9 cellular contexts compared by ENCODE assay signal in genomic region chr2:168210216-168210897, GRCh38. TPM values are rescaled to one million over a fixed set of nuclear protein-coding genes. Genes with fewer than 3 reads are reported as not detected.
DNase-seq lines count a peak whose midpoint lies in the region; ATAC-seq, FAIRE-seq and TF ChIP-seq lines count a peak whose summit lies in the region.
"Had no signal": no experiment of that assay in that cellular context is flagged by ENCODE, and none has a peak within 500 bp of the region (broad histone marks: within the 10 kb centered on the region; RNA-seq: fewer than 3 reads in every experiment).

No MANE protein-coding gene starts in this region.

- FAIRE-seq in endothelial cell of umbilical vein (lab: Jason Lieb, UNC) = peak; percentile 35

- H3K4me1 ChIP-seq in SJSA1 (replicated peaks) = peaks cover 20% of the 10 kb centered on the region
- peaks cover 17% of the 10 kb centered on the region for H3K4me1 ChIP-seq in endothelial cell of umbilical vein (ENCODE audit: control insufficient read depth, extremely low read depth, insufficient read depth, low read length)

- TF ChIP-seq POLR2A in endothelial cell of umbilical vein (IDR thresholded peaks at IDR 0.05; ENCODE audit: low read depth, low read length) = no peak

- H3K9ac ChIP-seq in endothelial cell of umbilical vein (replicated peaks; ENCODE audit: extremely low read depth, insufficient read depth, low read length) = peak overlapping the region; percentile 49

- H3K9me3 ChIP-seq in SJSA1 (replicated peaks) (no peaks in the 10 kb centered on the region), endothelial cell of umbilical vein (replicated peaks; ENCODE audit: control insufficient read depth, insufficient read depth, low read length) (no peaks in the 10 kb centered on the region)

- no peaks in the 10 kb centered on the region for H3K9me1 ChIP-seq in endothelial cell of umbilical vein (replicated peaks; ENCODE audit: control insufficient read depth, extremely low read depth, insufficient read depth, low read length)

- peaks cover 3% of the 10 kb centered on the region for H3K79me2 ChIP-seq in endothelial cell of umbilical vein (ENCODE audit: control insufficient read depth, insufficient read depth, low read length)

- H3K36me3 Mint-ChIP-seq in activated CD4-positive, alpha-beta T cell treated with anti-CD3 and anti-CD28 coated beads, Interleukin-2, amount 10 ng/mL, durations not matched to agents 24 days and 14 days (ENCODE audit: low read depth) = peaks cover 19% of the 10 kb centered on the region
- H3K36me3 Mint-ChIP-seq in stimulated activated memory B cell treated with anti-CD40 and anti-IgM and Interleukin-4, amounts not matched to agents 10 μg/mL and 1 μg/mL and 100 μg/mL, for 72 hours = peaks cover 13% of the 10 kb centered on the region

- no peak for TF ChIP-seq CTCF in endothelial cell of umbilical vein (IDR thresholded peaks at IDR 0.05; ENCODE audit: extremely low read depth in 1 of 2, insufficient read depth in 1 of 2, low read depth in 1 of 2, low read length in 2 of 2)

- peaks cover 45% of the 10 kb centered on the region for H3K4me1 Mint-ChIP-seq in activated CD4-positive, alpha-beta T cell treated with anti-CD3 and anti-CD28 coated beads, Interleukin-2, amount 10 ng/mL, durations not matched to agents 24 days and 14 days
- peaks cover 51% of the 10 kb centered on the region for H3K4me1 Mint-ChIP-seq in stimulated activated memory B cell treated with anti-CD40 and anti-IgM and Interleukin-4, amounts not matched to agents 10 μg/mL and 1 μg/mL and 100 μg/mL, for 72 hours

- intact Hi-C loops in activated CD4-positive, alpha-beta T cell treated with anti-CD3 and anti-CD28 coated beads, Interleukin-2, amount 10 ng/mL, durations not matched to agents 24 days and 14 days (cut with micrococcal nuclease) = loop anchor here (2.0 to 10.0 kb wide), 2 partner anchors 244 to 280 kb away; partner anchors contain the start of gene CERS6
- intact Hi-C loops in endothelial cell of umbilical vein (cut with micrococcal nuclease) = loop anchor here (2.0 kb wide), 1 partner anchor 18 kb away; no protein-coding TSS in a partner anchor

- H3K4me2 ChIP-seq in endothelial cell of umbilical vein (ENCODE audit: insufficient read depth, low read length) = peak overlapping the region; percentile 52

- H3K27me3 ChIP-seq in SJSA1 (replicated peaks) = no peaks in the 10 kb centered on the region
- no peaks in the 10 kb centered on the region for H3K27me3 ChIP-seq in endothelial cell of umbilical vein (ENCODE audit: control insufficient read depth in 2 of 2, insufficient read depth in 2 of 2, low read length in 2 of 2)

- BruUV-seq in endothelial cell of umbilical vein (replicated peaks; lab: Mats Ljungman, UMichigan) = no TSS peak

- no peak overlapping the region for H2AFZ ChIP-seq in endothelial cell of umbilical vein (ENCODE audit: low read depth, low read length)

- ATAC-seq in stimulated activated memory B cell treated with anti-CD40 and anti-IgM and Interleukin-4, amounts not matched to agents 10 μg/mL and 1 μg/mL and 100 μg/mL, for 72 hours = no peak

- DNase-seq in activated CD4-positive, alpha-beta T cell treated with anti-CD3 and anti-CD28 coated beads, Interleukin-2, amount 10 ng/mL, durations not matched to agents 24 days and 14 days = no peak
- DNase-seq in activated CD4-positive, alpha-beta T cell treated with anti-CD3 and anti-CD28 coated beads for 1 hour = no peak
- no peak for DNase-seq in SJSA1 (ENCODE audit: low read depth in 1 of 2, low spot score in 2 of 2)
- no peak for DNase-seq in endothelial cell of umbilical vein (ENCODE audit: low read depth, low spot score)
- DNase-seq in UCSD-AML1 (lab: John Stamatoyannopoulos, UW; ENCODE audit: unreplicated experiment) = no peak
- DNase-seq in CD1c-positive myeloid dendritic cell (ENCODE audit: extremely low spot score) = no peak
- DNase-seq in SW480 (ENCODE audit: low spot score) = no peak
- DNase-seq: NCI-H1092 treated with DMSO at 0.1 percent for 48 hours had no signal

- CTCF ChIA-PET in endothelial cell of umbilical vein (lab: Charles Lee) = no interaction called here

- H3K27ac ChIP-seq in SJSA1 (peak overlapping the region; percentile 51), endothelial cell of umbilical vein (ENCODE audit: insufficient read depth, low read depth, low read length) (peak overlapping the region; percentile 50)

- H3K4me3 Mint-ChIP-seq in activated CD4-positive, alpha-beta T cell treated with anti-CD3 and anti-CD28 coated beads, Interleukin-2, amount 10 ng/mL, durations not matched to agents 24 days and 14 days = peak overlapping the region; percentile 39
- peak overlapping the region; percentile 54 for H3K4me3 Mint-ChIP-seq in stimulated activated memory B cell treated with anti-CD40 and anti-IgM and Interleukin-4, amounts not matched to agents 10 μg/mL and 1 μg/mL and 100 μg/mL, for 72 hours

- peak overlapping the region; percentile 35 for H3K27ac Mint-ChIP-seq in activated CD4-positive, alpha-beta T cell treated with anti-CD3 and anti-CD28 coated beads, Interleukin-2, amount 10 ng/mL, durations not matched to agents 24 days and 14 days
- peak overlapping the region; percentile 65 for H3K27ac Mint-ChIP-seq in stimulated activated memory B cell treated with anti-CD40 and anti-IgM and Interleukin-4, amounts not matched to agents 10 μg/mL and 1 μg/mL and 100 μg/mL, for 72 hours

- H4K20me1 ChIP-seq in endothelial cell of umbilical vein (replicated peaks; ENCODE audit: control insufficient read depth, extremely low read depth, insufficient read depth, low read length) = no peaks in the 10 kb centered on the region

- dilution Hi-C loops in endothelial cell of umbilical vein (cut with MboI; ENCODE audit: extremely low pct_ligation_motif_present, low sequenced_read_pairs) = no loop called here

- no peaks in the 10 kb centered on the region for H3K9me3 Mint-ChIP-seq in activated CD4-positive, alpha-beta T cell treated with anti-CD3 and anti-CD28 coated beads, Interleukin-2, amount 10 ng/mL, durations not matched to agents 24 days and 14 days
- H3K9me3 Mint-ChIP-seq in stimulated activated memory B cell treated with anti-CD40 and anti-IgM and Interleukin-4, amounts not matched to agents 10 μg/mL and 1 μg/mL and 100 μg/mL, for 72 hours = no peaks in the 10 kb centered on the region

- H3K4me3 ChIP-seq in SJSA1 = peak overlapping the region; percentile 10
- H3K4me3 ChIP-seq in endothelial cell of umbilical vein (replicated peaks in 1 of 3; ENCODE audit: insufficient read depth in 1 of 3, low read depth in 1 of 3, low read length in 3 of 3) = no peak overlapping the region

- POLR2A ChIA-PET in endothelial cell of umbilical vein (lab: Charles Lee) = no interaction called here

- H3K36me3 ChIP-seq in SJSA1 = 0 out of 2 replicates have a peak, but pooled peaks cover 3% of the 10 kb centered on the region
- no peaks in the 10 kb centered on the region for H3K36me3 ChIP-seq in endothelial cell of umbilical vein (ENCODE audit: control insufficient read depth in 2 of 2, extremely low read depth in 1 of 2, insufficient read depth in 2 of 2, low read length in 2 of 2)

- no peaks in the 10 kb centered on the region for H3K27me3 Mint-ChIP-seq in activated CD4-positive, alpha-beta T cell treated with anti-CD3 and anti-CD28 coated beads, Interleukin-2, amount 10 ng/mL, durations not matched to agents 24 days and 14 days
- no peaks in the 10 kb centered on the region for H3K27me3 Mint-ChIP-seq in stimulated activated memory B cell treated with anti-CD40 and anti-IgM and Interleukin-4, amounts not matched to agents 10 μg/mL and 1 μg/mL and 100 μg/mL, for 72 hours

TF ChIP-seq in endothelial cell of umbilical vein, 7 proteins besides CTCF, POLR2A, EP300 and RAD21:
- no peak for TF ChIP-seq EZH2 (IDR thresholded peaks at IDR 0.05; ENCODE audit: borderline replicate concordance, low read depth, low read length, severe bottlenecking)
- no peak for TF ChIP-seq FOS (IDR thresholded peaks at IDR 0.05; ENCODE audit: borderline replicate concordance, insufficient read depth, low read length)
- TF ChIP-seq GATA2 (IDR thresholded peaks at IDR 0.05; ENCODE audit: insufficient read depth, insufficient read length, low read depth, low read length) = no peak
- TF ChIP-seq JUN (IDR thresholded peaks at IDR 0.05; ENCODE audit: borderline replicate concordance, insufficient read depth, insufficient read length, low read depth) = no peak
- no peak for TF ChIP-seq POLR2AphosphoS5 (IDR thresholded peaks at IDR 0.05; ENCODE audit: insufficient read depth, low read depth, low read length)
- TF ChIP-seq MAX (IDR thresholded peaks at IDR 0.05; ENCODE audit: insufficient read depth, insufficient read length) = no peak
- no peak for TF ChIP-seq MYC (IDR thresholded peaks at IDR 0.05; ENCODE audit: low read depth, low read length)

RNA-seq across cellular contexts. Expression of gene STK39, which starts 37.0 kb away (rescaled TPM):
- total RNA-seq in activated CD4-positive, alpha-beta T cell treated with anti-CD3 and anti-CD28 coated beads, Interleukin-2, amount 10 ng/mL, durations not matched to agents 24 days and 14 days = 40.3 and 40.9 TPM in 2 replicates
- 16.9 and 18.3 TPM in 2 replicates for total RNA-seq in SJSA1 (2014; rRNA removed; shearing (Covaris generic))
- 13.1 and 16.2 TPM in 2 replicates for total RNA-seq in endothelial cell of umbilical vein
- polyA plus RNA-seq in endothelial cell of umbilical vein = 4.1 and 4.6 TPM in 2 replicates
- polyA plus RNA-seq in endothelial cell of umbilical vein (2011; cell fraction: cytosol; rRNA removed) = 5.4 and 5.7 TPM in 2 replicates
- 4.1 and 8.3 TPM in 2 replicates for polyA plus RNA-seq in endothelial cell of umbilical vein (2011; cell fraction: nucleus; rRNA removed)
- polyA plus RNA-seq in endothelial cell of umbilical vein (2012) = 12.3 and 16.2 TPM in 2 replicates
- 4.2 and 5.2 TPM in 2 replicates for polyA minus RNA-seq in endothelial cell of umbilical vein
- 2.8 TPM for polyA minus RNA-seq in endothelial cell of umbilical vein (2011; cell fraction: cytosol; rRNA and poly(A)+ RNA removed)
- 7.3 and 11.8 TPM in 2 replicates for polyA minus RNA-seq in endothelial cell of umbilical vein (2011; cell fraction: nucleus; rRNA and poly(A)+ RNA removed)
